23 cellular contexts compared by ENCODE assay signal in genomic region chr1:7198664-7199063, GRCh38.
DNase-seq lines count a peak whose midpoint lies in the region; FAIRE-seq and TF ChIP-seq lines count a peak whose summit lies in the region.
"Had no signal": no experiment of that assay in that cellular context is flagged by ENCODE, and none has a peak within 500 bp of the region (broad histone marks: within the 10 kb centered on the region; RNA-seq: fewer than 3 reads in every experiment).

No MANE protein-coding gene starts in this region.

- H2AFZ ChIP-seq in H1 (ENCODE audit: low read length), result no peak overlapping the region

- H3K27me3 ChIP-seq in HUES6 (ENCODE audit: control insufficient read depth, insufficient read depth, low read length), result peaks cover 23% of the 10 kb centered on the region
- no peaks in the 10 kb centered on the region; a peak in 1 of 7 replicates for H3K27me3 ChIP-seq in H1 (replicated peaks in 1 of 4; ENCODE audit: control insufficient read depth in 3 of 4, extremely low read depth in 1 of 4, insufficient read depth in 3 of 4, low read length in 3 of 4)
- H3K27me3 ChIP-seq: BLaER1, MG63 had no signal

- CTCF ChIA-PET in H1 (lab: Charles Lee; ENCODE audit: partially characterized antibody), result interaction anchor here (1.5 to 2.1 kb wide), 2 partner anchors 9 to 118 kb away, joined by 6 to 7 read pairs; no protein-coding TSS in a partner anchor

- POLR2A ChIA-PET in H1 (lab: Charles Lee; ENCODE audit: partially characterized antibody), result interaction anchor here (1.2 kb wide), 1 partner anchor 156 kb away, joined by 3 read pairs; no protein-coding TSS in a partner anchor

- H3K79me2 ChIP-seq in H1 (ENCODE audit: control insufficient read depth in 1 of 2, insufficient read depth in 2 of 2, low read length in 2 of 2), result no peaks in the 10 kb centered on the region

- H3K18ac ChIP-seq in H1 (ENCODE audit: extremely low read depth, low read length), result no peak overlapping the region

- H2BK12ac ChIP-seq in H1 (ENCODE audit: low read depth, low read length), result no peak overlapping the region

- H3K23ac ChIP-seq in H1 (ENCODE audit: insufficient read length), result no peak overlapping the region

- no peak overlapping the region for H4K5ac ChIP-seq in H1 (ENCODE audit: insufficient read length, low read depth, low read length)

- H4K91ac ChIP-seq in H1 (replicated peaks; ENCODE audit: insufficient read length, low read length), result no peak overlapping the region

- peaks cover 11% of the 10 kb centered on the region; the same call in 1 of the 2 replicates for H3K4me1 ChIP-seq in HUES6 (ENCODE audit: control insufficient read depth, insufficient read depth, low read length)
- peaks cover 0 to 11% (median 7%) of the 10 kb centered on the region in 4 experiments; a peak in 6 of 7 replicates for H3K4me1 ChIP-seq in H1 (replicated peaks in 1 of 4; ENCODE audit: control insufficient read depth in 3 of 4, insufficient read depth in 4 of 4, low read length in 3 of 4)
- H3K4me1 ChIP-seq: BLaER1 had no signal

- FAIRE-seq in H1 (lab: Jason Lieb, UNC), result no peak
- FAIRE-seq: A204.1, D721Med, GM12878, K562 had no signal

- no peak overlapping the region for H3K4ac ChIP-seq in H1 (replicated peaks; ENCODE audit: insufficient read length, low read depth, low read length)

- no peaks in the 10 kb centered on the region for H3K23me2 ChIP-seq in H1 (ENCODE audit: low read depth, low read length)

- no peak overlapping the region; the same call in 1 of the 2 replicates for H4K8ac ChIP-seq in H1 (ENCODE audit: extremely low read depth, insufficient read depth, low read length)

- H2BK120ac ChIP-seq in H1 (replicated peaks; ENCODE audit: low read depth, low read length), result no peak overlapping the region

- no peak overlapping the region for H3K27ac ChIP-seq in HUES6 (ENCODE audit: low read depth, low read length)
- no peak overlapping the region for H3K27ac ChIP-seq in H1 (ENCODE audit: low read depth, low read length)
- H3K27ac ChIP-seq: BLaER1 had no signal

- DNase-seq in ELF-1 (ENCODE audit: low read depth, low spot score), result peak; percentile 44
- DNase-seq in H1 (ENCODE audit: low read depth in 1 of 2, low spot score in 2 of 2), result no peak
- DNase-seq in retina, result peak; percentile 22
- DNase-seq in NCI-H345 (lab: John Stamatoyannopoulos, UW), result no peak
- DNase-seq in activated CD4-positive, alpha-beta T cell treated with anti-CD3 and anti-CD28 coated beads, Interleukin-2, amount 50 U/mL, for 48 hours, result no peak
- DNase-seq in foreskin melanocyte, result no peak
- DNase-seq: CD4-positive, alpha-beta T cell; GDM1; Kasumi-1; MG63; NCI-H187; NCI-H2081 treated with DMSO at 0.1 percent for 48 hours; NCI-H446 treated with DMSO at 0.1 percent for 48 hours; NCI-H526 treated with DMSO at 0.1 percent for 48 hours; RPMI8226; SHP77; T-cell had no signal

- H3K4me3 ChIP-seq in HUES6 (ENCODE audit: low read depth, low read length) (peak overlapping the region; percentile 48; the same call in 1 of the 2 replicates), H1 (ENCODE audit: extremely low read depth in 1 of 4, insufficient read depth in 2 of 4, low read depth in 3 of 4, low read length in 4 of 4) (no peak overlapping the region)
- H3K4me3 ChIP-seq: BLaER1, GM12878, K562, MG63 had no signal

- no peak overlapping the region for H2AK5ac ChIP-seq in H1 (ENCODE audit: low read depth, low read length)

- no peaks in the 10 kb centered on the region for H4K20me1 ChIP-seq in H1 (replicated peaks in 1 of 2; ENCODE audit: control insufficient read depth in 1 of 2, insufficient read depth in 2 of 2, low read length in 2 of 2)
- H4K20me1 ChIP-seq: BLaER1 had no signal

- no peak overlapping the region for H3K56ac ChIP-seq in H1 (replicated peaks; ENCODE audit: insufficient read length, low read depth, low read length)

- H3K9ac ChIP-seq in HUES6 (ENCODE audit: low read length), result no peak overlapping the region
- no peak overlapping the region for H3K9ac ChIP-seq in H1 (replicated peaks in 1 of 4; ENCODE audit: extremely low read depth in 1 of 4, low read depth in 3 of 4, low read length in 3 of 4)
- H3K9ac ChIP-seq: BLaER1 had no signal

- H3K9me3 ChIP-seq in HUES6 (ENCODE audit: control insufficient read depth, insufficient read depth, low read depth, low read length) (no peaks in the 10 kb centered on the region), H1 (ENCODE audit: insufficient read depth in 2 of 2, low read depth in 1 of 2, low read length in 1 of 2) (no peaks in the 10 kb centered on the region)
- H3K9me3 ChIP-seq: BLaER1 had no signal

- no peak for TF ChIP-seq POLR2A in H1 (IDR thresholded peaks at IDR 0.05; ENCODE audit: control extremely low read depth in 1 of 2, low read depth in 2 of 2, low read length in 2 of 2)

- H3K36me3 ChIP-seq in HUES6 (ENCODE audit: control insufficient read depth, insufficient read depth, low read length), result no peaks in the 10 kb centered on the region
- H3K36me3 ChIP-seq in H1 (ENCODE audit: control insufficient read depth in 2 of 4, insufficient read depth in 4 of 4, low read length in 3 of 4), result no peaks in the 10 kb centered on the region
- H3K36me3 ChIP-seq: BLaER1, MG63 had no signal

- 84% methylated on average over 5 of the region's 5 CpGs; no CpG with 5 or more reads in 1 of the 2 experiments for WGBS in H1 (ENCODE audit: extremely low coverage in 1 of 2, insufficient coverage in 1 of 2, insufficient read length in 1 of 2, insufficient replicate concordance in 2 of 2, low coverage in 1 of 2, low lambda C conversion rate in 2 of 2, missing lambda C conversion rate in 1 of 2), 2 experiments

- no peak for TF ChIP-seq EP300 in H1 (IDR thresholded peaks at IDR 0.05; ENCODE audit: borderline replicate concordance in 1 of 2, low read depth in 2 of 2, low read length in 2 of 2)

- H3K79me1 ChIP-seq in H1 (ENCODE audit: low read depth, low read length), result no peaks in the 10 kb centered on the region

- peak in 2 of 3 experiments; percentile 10 to 22; a peak in 1 of 4 replicates for TF ChIP-seq CTCF in H1 (IDR thresholded peaks at IDR 0.05; ENCODE audit: control extremely low read depth in 1 of 3, insufficient read depth in 1 of 3, low read depth in 1 of 3, low read length in 3 of 3)

- no peak overlapping the region for H2BK15ac ChIP-seq in H1 (ENCODE audit: low read length)

- H3K4me2 ChIP-seq in H1 (ENCODE audit: insufficient read depth in 1 of 2, low read depth in 2 of 2, low read length in 2 of 2), result peak overlapping the region in 1 of 2 experiments; percentile 27; a peak in 1 of 4 replicates
- H3K4me2 ChIP-seq: BLaER1 had no signal

- peak; percentile 27 to 40; a peak in 2 of 4 replicates for TF ChIP-seq RAD21 in H1 (IDR thresholded peaks at IDR 0.05 in 1 of 2, conservative IDR thresholded peaks at IDR 0.05 in 1 of 2; ENCODE audit: low read depth in 2 of 2, low read length in 2 of 2)

- no peak overlapping the region for H2BK5ac ChIP-seq in H1 (ENCODE audit: low read depth, low read length)

- H3K14ac ChIP-seq in H1 (ENCODE audit: insufficient read length), result no peak overlapping the region

- H2BK20ac ChIP-seq in H1 (ENCODE audit: low read length), result no peak overlapping the region

TF ChIP-seq in H1, 55 proteins besides CTCF, POLR2A, EP300 and RAD21:
- TF ChIP-seq TBP (IDR thresholded peaks at IDR 0.05; ENCODE audit: low read depth, low read length) (no peak), YY1 (IDR thresholded peaks at IDR 0.05; ENCODE audit: low read depth, low read length) (no peak), JUND (IDR thresholded peaks at IDR 0.05; ENCODE audit: low read length) (no peak), USF2 (IDR thresholded peaks at IDR 0.05; ENCODE audit: low read length) (no peak), RFX5 (IDR thresholded peaks at IDR 0.05; ENCODE audit: borderline replicate concordance, low read depth, low read length) (no peak), TAF7 (optimal IDR thresholded peaks at IDR 0.05; ENCODE audit: borderline replicate concordance, low read depth, low read length) (no peak), SIN3A (conservative IDR thresholded peaks at IDR 0.05 in 1 of 2, IDR thresholded peaks at IDR 0.05 in 1 of 2; ENCODE audit: low read depth in 1 of 2, low read length in 2 of 2) (no peak), HDAC2 (IDR thresholded peaks at IDR 0.05; ENCODE audit: borderline replicate concordance in 1 of 2, low read depth in 2 of 2, low read length in 2 of 2) (no peak), CHD1 (IDR thresholded peaks at IDR 0.05; ENCODE audit: low read depth, low read length) (no peak)

Comparison
In these comparisons a context has a peak if more than half of its experiments do, and no peak if none do; other contexts are left out.
1. DNase-seq: peak in ELF-1 (single experiment) and retina (single experiment); none in H1 (0 of 2), NCI-H345 (single experiment), activated CD4-positive, alpha-beta T cell treated with anti-CD3 and anti-CD28 coated beads, Interleukin-2, amount 50 U/mL, for 48 hours (0 of 2) and foreskin melanocyte (single experiment).